Comparison of ENCODE assay signal across 8 cellular contexts in genomic region chr6:35496036-35496850, GRCh38. TPM values are rescaled to one million over a fixed set of nuclear protein-coding genes. Genes with fewer than 3 reads are reported as not detected.
DNase-seq lines count a peak whose midpoint lies in the region; ATAC-seq and TF ChIP-seq lines count a peak whose summit lies in the region.

No MANE protein-coding gene starts in this region.

- intact Hi-C loops in dorsolateral prefrontal cortex (cut with DNase I) (no loop called here), uterus (cut with DNase I; ENCODE audit: low total_unique reads) (no loop called here)

- TF ChIP-seq CTCF in dorsolateral prefrontal cortex (IDR thresholded peaks at IDR 0.05 in 54 of 56, conservative IDR thresholded peaks at IDR 0.05 in 2 of 56; ENCODE audit: low read depth in 1 of 56, partially characterized antibody in 56 of 56), result no peak
- no peak for TF ChIP-seq CTCF in uterus (IDR thresholded peaks at IDR 0.05)

- H3K9me3 ChIP-seq in CD8-positive, alpha-beta memory T cell (ENCODE audit: low read length), result no peaks in the 10 kb centered on the region
- H3K9me3 ChIP-seq in MG63, result no peaks in the 10 kb centered on the region
- H3K9me3 ChIP-seq in uterus, result no peaks in the 10 kb centered on the region

- H3K4me3 ChIP-seq in CD8-positive, alpha-beta memory T cell (ENCODE audit: low read length), result no peak overlapping the region
- H3K4me3 ChIP-seq in MG63, result peak overlapping the region; percentile 70
- H3K4me3 ChIP-seq in dorsolateral prefrontal cortex, result peak overlapping the region; percentile 14 to 74 (median 60)
- H3K4me3 ChIP-seq in uterus, result peak overlapping the region; percentile 50 to 88

- peak overlapping the region; percentile 24 for H3K27ac ChIP-seq in CD8-positive, alpha-beta memory T cell (ENCODE audit: low read depth, low read length)
- peak overlapping the region in 21 of 59 donors; percentile 0 to 78 (median 51) for H3K27ac ChIP-seq in dorsolateral prefrontal cortex
- peak overlapping the region; percentile 98 to 100 for H3K27ac ChIP-seq in uterus

- peak in 1 of 5 donors; percentile 47 for DNase-seq in CD8-positive, alpha-beta memory T cell
- DNase-seq in MG63 (peak; percentile 32), dorsolateral prefrontal cortex (no peak), memory B cell (ENCODE audit: low spot score in 2 of 2) (no peak), uterus (peak; percentile 78), SKM-1 treated with dmso at 0.1 percent for 144 hours (lab: John Stamatoyannopoulos, UW; ENCODE audit: unreplicated experiment) (no peak), mesenteric fat pad (ENCODE audit: low spot score) (no peak)

- H3K27me3 Mint-ChIP-seq in CD8-positive, alpha-beta memory T cell, result peaks cover 5 to 20% of the 10 kb centered on the region in 2 donors
- peaks cover 26% of the 10 kb centered on the region for H3K27me3 Mint-ChIP-seq in memory B cell

- POLR2A ChIA-PET in CD8-positive, alpha-beta memory T cell (lab: Charles Lee), result interaction anchor here (0.7 to 1.0 kb wide), 2 partner anchors 30 to 147 kb away, joined by 3 read pairs; no protein-coding TSS in a partner anchor

- CTCF ChIA-PET in CD8-positive, alpha-beta memory T cell (lab: Charles Lee), result interaction anchor here (0.8 to 2.9 kb wide), 3 partner anchors 27 to 195 kb away, joined by 3 to 12 read pairs (median 3); partner anchors contain the start of gene FANCE

- H3K4me3 Mint-ChIP-seq in CD8-positive, alpha-beta memory T cell, result peak overlapping the region; percentile 73 to 90 (median 80)
- peak overlapping the region; percentile 61 for H3K4me3 Mint-ChIP-seq in memory B cell

- no peak for TF ChIP-seq POLR2A in uterus (IDR thresholded peaks at IDR 0.05)

- H3K9me3 Mint-ChIP-seq in CD8-positive, alpha-beta memory T cell, result no peaks in the 10 kb centered on the region
- no peaks in the 10 kb centered on the region for H3K9me3 Mint-ChIP-seq in memory B cell

- H3K36me3 Mint-ChIP-seq in CD8-positive, alpha-beta memory T cell, result peaks cover 0 to 1% (median 0%) of the 10 kb centered on the region in 3 donors
- no peaks in the 10 kb centered on the region for H3K36me3 Mint-ChIP-seq in memory B cell

- no peak for ATAC-seq in memory B cell (ENCODE audit: low read depth)
- no peak for ATAC-seq in GM18519 (IDR thresholded peaks at IDR 0.05; ENCODE audit: low FRiP score, unreplicated experiment)

- H3K27me3 ChIP-seq in CD8-positive, alpha-beta memory T cell (ENCODE audit: insufficient read depth, low read length, poor library complexity, severe bottlenecking), result peaks cover 8% of the 10 kb centered on the region
- H3K27me3 ChIP-seq in MG63 (no peaks in the 10 kb centered on the region), dorsolateral prefrontal cortex (peaks cover 0 to 30% (median 12%) of the 10 kb centered on the region in 45 donors), uterus (no peaks in the 10 kb centered on the region)

- H3K4me1 ChIP-seq in CD8-positive, alpha-beta memory T cell (ENCODE audit: insufficient read depth, low read length), result peaks cover 10% of the 10 kb centered on the region
- peaks cover 0 to 32% of the 10 kb centered on the region in 2 donors for H3K4me1 ChIP-seq in uterus

- H3K36me3 ChIP-seq in CD8-positive, alpha-beta memory T cell (ENCODE audit: insufficient read depth, low read length), result no peaks in the 10 kb centered on the region
- H3K36me3 ChIP-seq in MG63 (no peaks in the 10 kb centered on the region), uterus (no peaks in the 10 kb centered on the region)

- peak overlapping the region in 3 of 8 donors; percentile 33 to 73 (median 51) for H3K27ac Mint-ChIP-seq in CD8-positive, alpha-beta memory T cell
- no peak overlapping the region for H3K27ac Mint-ChIP-seq in memory B cell

- peaks cover 18 to 43% (median 24%) of the 10 kb centered on the region in 3 donors for H3K4me1 Mint-ChIP-seq in CD8-positive, alpha-beta memory T cell
- H3K4me1 Mint-ChIP-seq in memory B cell, result peaks cover 10% of the 10 kb centered on the region

RNA-seq across cellular contexts. Expression of gene TEAD3, which starts 0.6 kb away (rescaled TPM):
- total RNA-seq in CD8-positive, alpha-beta memory T cell, result under 1 TPM; 0.53 to 0.90 TPM
- polyA plus RNA-seq in CD8-positive, alpha-beta memory T cell, result 0.25 TPM
- total RNA-seq in MG63 (2014; rRNA removed; shearing (Covaris generic); ENCODE audit: low replicate concordance), result 7.5 and 9.2 TPM in 2 replicates
- 1 to 10 TPM; 1.0 to 7.6 (median 2.6) TPM for total RNA-seq in dorsolateral prefrontal cortex
- 100 to 1,000 TPM in 1 of 4 donors, 10 to 100 TPM in 3; 10.2 to 107 (median 17.2) TPM for total RNA-seq in uterus
- total RNA-seq in mesenteric fat pad, result 25.3 TPM

RNA-seq across cellular contexts. Expression of gene TULP1, which starts 16.5 kb away (rescaled TPM):
- not detected for total RNA-seq in CD8-positive, alpha-beta memory T cell
- polyA plus RNA-seq in CD8-positive, alpha-beta memory T cell, result not detected
- not detected in 2 replicates for total RNA-seq in MG63 (2014; rRNA removed; shearing (Covaris generic); ENCODE audit: low replicate concordance)
- total RNA-seq in dorsolateral prefrontal cortex (1 to 10 TPM in 5 of 120 experiments, under 1 TPM in 15, not detected in 100; 0.24 to 2.6 (median 0.79) TPM), uterus (1 to 10 TPM in 3 of 4 donors, not detected in 1; 1.6 to 3.2 (median 2.1) TPM), mesenteric fat pad (not detected)

RNA-seq across cellular contexts. Expression of gene RPL10A, which starts 28.0 kb away (rescaled TPM):
- total RNA-seq in CD8-positive, alpha-beta memory T cell, result 1,000 to 10,000 TPM; 1,737 to 1,739 TPM
- polyA plus RNA-seq in CD8-positive, alpha-beta memory T cell, result 970 TPM
- total RNA-seq in MG63 (2014; rRNA removed; shearing (Covaris generic); ENCODE audit: low replicate concordance), result 1,962 and 2,782 TPM in 2 replicates
- total RNA-seq in dorsolateral prefrontal cortex, result 100 to 1,000 TPM; 245 to 522 (median 369) TPM
- total RNA-seq in uterus, result 1,000 to 10,000 TPM; 1,557 to 4,762 (median 2,904) TPM
- 919 TPM for total RNA-seq in mesenteric fat pad

RNA-seq across cellular contexts. Expression of gene FANCE, which starts 44.1 kb away (rescaled TPM):
- total RNA-seq in CD8-positive, alpha-beta memory T cell, result 10 to 100 TPM; 23.6 to 27.5 TPM
- 6.5 TPM for polyA plus RNA-seq in CD8-positive, alpha-beta memory T cell
- 20.1 and 28.0 TPM in 2 replicates for total RNA-seq in MG63 (2014; rRNA removed; shearing (Covaris generic); ENCODE audit: low replicate concordance)
- 1 to 10 TPM; 1.8 to 5.5 (median 3.2) TPM for total RNA-seq in dorsolateral prefrontal cortex
- total RNA-seq in uterus, result 10 to 100 TPM in 3 of 4 donors, 1 to 10 TPM in 1; 9.6 to 19.1 (median 11.4) TPM
- total RNA-seq in mesenteric fat pad, result 1.9 TPM

Comparison
In these comparisons a context has a peak if more than half of its experiments do, and no peak if none do; other contexts are left out.
1. DNase-seq: peak in MG63 (single experiment) and uterus (2 of 2); none in dorsolateral prefrontal cortex (0 of 10), memory B cell (0 of 2), SKM-1 treated with dmso at 0.1 percent for 144 hours (single experiment) and mesenteric fat pad (single experiment).